In the genomic region with DNA sequence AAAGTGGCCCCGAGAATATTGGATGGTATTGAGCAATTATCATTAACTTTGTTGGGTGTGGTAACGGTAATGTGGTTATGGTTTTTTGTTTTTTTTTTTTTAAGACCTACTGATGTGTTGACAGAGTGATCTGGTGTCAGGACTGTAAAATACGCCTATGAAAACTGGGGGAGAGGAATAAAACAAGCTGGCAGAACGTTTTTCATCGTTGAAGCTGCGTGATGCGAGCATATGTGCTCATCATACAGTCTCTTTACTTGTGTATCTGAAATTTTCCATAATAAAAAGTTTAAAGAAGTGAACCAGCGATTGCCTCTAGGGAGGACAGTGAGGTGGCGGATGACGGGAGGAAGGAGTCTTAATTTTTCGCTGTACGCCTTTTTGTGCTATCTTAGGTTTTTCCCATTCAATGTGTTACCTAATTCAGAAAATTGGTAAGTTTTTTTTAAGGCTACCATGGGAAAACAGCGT, we compare ENCODE assay signal across 8 cellular contexts. TPM values are rescaled to one million over a fixed set of nuclear protein-coding genes. Genes with fewer than 3 reads are reported as not detected.
DNase-seq lines count a peak whose midpoint lies in the region; ATAC-seq and TF ChIP-seq lines count a peak whose summit lies in the region.

No MANE protein-coding gene starts in this region.

- peak overlapping the region; percentile 85 for H3K4me2 ChIP-seq in fibroblast of lung (ENCODE audit: extremely low read depth, insufficient read depth, low read length)

- peaks cover 2% of the 10 kb centered on the region for H4K20me1 ChIP-seq in fibroblast of lung (ENCODE audit: control insufficient read depth, extremely low read depth, insufficient read depth, low read length)

- peaks cover 21% of the 10 kb centered on the region for H3K36me3 Mint-ChIP-seq in activated CD4-positive, alpha-beta T cell treated with anti-CD3 and anti-CD28 coated beads, Interleukin-2, amount 10 ng/mL, durations not matched to agents 24 days and 14 days (ENCODE audit: low read depth)

- peak overlapping the region; percentile 81 for H3K9ac ChIP-seq in fibroblast of lung (ENCODE audit: insufficient read depth, low read length)
- H3K9ac ChIP-seq in rectal smooth muscle tissue (ENCODE audit: low read length), result peak overlapping the region; percentile 45

- peak overlapping the region; percentile 93 for H3K27ac Mint-ChIP-seq in activated CD4-positive, alpha-beta T cell treated with anti-CD3 and anti-CD28 coated beads, Interleukin-2, amount 10 ng/mL, durations not matched to agents 24 days and 14 days

- no peaks in the 10 kb centered on the region for H3K27me3 Mint-ChIP-seq in activated CD4-positive, alpha-beta T cell treated with anti-CD3 and anti-CD28 coated beads, Interleukin-2, amount 10 ng/mL, durations not matched to agents 24 days and 14 days

- H3K4me1 ChIP-seq in fibroblast of lung (ENCODE audit: control insufficient read depth, extremely low read depth, insufficient read depth, low read length) (no peaks in the 10 kb centered on the region), rectal smooth muscle tissue (ENCODE audit: control insufficient read depth, insufficient read depth, low read length) (peaks cover 21% of the 10 kb centered on the region)

- peaks cover 56% of the 10 kb centered on the region for H3K79me2 ChIP-seq in fibroblast of lung (ENCODE audit: control insufficient read depth, insufficient read depth, low read length)

- H3K27ac ChIP-seq in fibroblast of lung (ENCODE audit: insufficient read depth, low read length) (peak overlapping the region; percentile 86), rectal smooth muscle tissue (ENCODE audit: low read depth, low read length) (peak overlapping the region; percentile 89)

- no peak for DNase-seq in activated CD4-positive, alpha-beta T cell treated with anti-CD3 and anti-CD28 coated beads, Interleukin-2, amount 10 ng/mL, durations not matched to agents 24 days and 14 days
- no peak for DNase-seq in activated CD4-positive, alpha-beta T cell treated with anti-CD3 and anti-CD28 coated beads for 4 hours
- peak; percentile 12 for DNase-seq in SK-N-DZ (ENCODE audit: low spot score)
- DNase-seq in fibroblast of lung (ENCODE audit: low read depth in 2 of 2), result no peak
- no peak for DNase-seq in EL

- H3K27me3 ChIP-seq in fibroblast of lung (ENCODE audit: control insufficient read depth, insufficient read depth, low read length), result no peaks in the 10 kb centered on the region
- no peaks in the 10 kb centered on the region for H3K27me3 ChIP-seq in rectal smooth muscle tissue (ENCODE audit: control insufficient read depth, insufficient read depth, low read length)

- H2AFZ ChIP-seq in fibroblast of lung (ENCODE audit: low read length), result peak overlapping the region; percentile 87

- intact Hi-C loops in activated CD4-positive, alpha-beta T cell treated with anti-CD3 and anti-CD28 coated beads, Interleukin-2, amount 10 ng/mL, durations not matched to agents 24 days and 14 days (cut with micrococcal nuclease), result loop anchor here (5.0 to 10.0 kb wide), 3 partner anchors 62 to 235 kb away; a partner anchor contains a TSS

- H3K4me1 Mint-ChIP-seq in activated CD4-positive, alpha-beta T cell treated with anti-CD3 and anti-CD28 coated beads, Interleukin-2, amount 10 ng/mL, durations not matched to agents 24 days and 14 days, result peaks cover 38% of the 10 kb centered on the region

- peak overlapping the region; percentile 75 to 94 (median 91) for H3K4me3 ChIP-seq in fibroblast of lung (replicated peaks in 1 of 4; ENCODE audit: control extremely low read depth in 1 of 4, insufficient read depth in 1 of 4, low read depth in 3 of 4, low read length in 4 of 4)
- peak overlapping the region; percentile 89 for H3K4me3 ChIP-seq in rectal smooth muscle tissue (ENCODE audit: low read length)

- peak overlapping the region; percentile 86 for H3K4me3 Mint-ChIP-seq in activated CD4-positive, alpha-beta T cell treated with anti-CD3 and anti-CD28 coated beads, Interleukin-2, amount 10 ng/mL, durations not matched to agents 24 days and 14 days

- no peak for TF ChIP-seq CTCF in fibroblast of lung (conservative IDR thresholded peaks at IDR 0.05 in 1 of 2, IDR thresholded peaks at IDR 0.05 in 1 of 2; ENCODE audit: low read depth in 1 of 2, low read length in 2 of 2)

- ATAC-seq in GM21737 (IDR thresholded peaks at IDR 0.05; ENCODE audit: unreplicated experiment) (no peak), HG02970 (IDR thresholded peaks at IDR 0.05; ENCODE audit: low FRiP score, unreplicated experiment) (no peak)

- H3K36me3 ChIP-seq in fibroblast of lung (ENCODE audit: control insufficient read depth, insufficient read depth, low read length), result no peaks in the 10 kb centered on the region
- no peaks in the 10 kb centered on the region for H3K36me3 ChIP-seq in rectal smooth muscle tissue (ENCODE audit: control insufficient read depth, insufficient read depth, low read length)

- H3K9me3 Mint-ChIP-seq in activated CD4-positive, alpha-beta T cell treated with anti-CD3 and anti-CD28 coated beads, Interleukin-2, amount 10 ng/mL, durations not matched to agents 24 days and 14 days, result no peaks in the 10 kb centered on the region

- no peaks in the 10 kb centered on the region for H3K9me3 ChIP-seq in fibroblast of lung (ENCODE audit: control insufficient read depth, insufficient read depth, low read depth, low read length)

RNA-seq across cellular contexts. Expression of a gene that starts 0.8 kb away (rescaled TPM):
- total RNA-seq in activated CD4-positive, alpha-beta T cell treated with anti-CD3 and anti-CD28 coated beads, Interleukin-2, amount 10 ng/mL, durations not matched to agents 24 days and 14 days, result 47.2 and 50.6 TPM in 2 replicates
- 23.3 and 26.9 TPM in 2 replicates for polyA plus RNA-seq in SK-N-DZ (2014; cell fraction: cytosol; rRNA removed)
- 20.7 and 21.4 TPM in 2 replicates for polyA plus RNA-seq in SK-N-DZ (2014; cell fraction: nucleus; rRNA removed)
- 45.7 and 50.4 TPM in 2 replicates for total RNA-seq in fibroblast of lung
- 22.0 and 24.6 TPM in 2 replicates for polyA plus RNA-seq in fibroblast of lung
- 22.5 and 23.4 TPM in 2 replicates for polyA plus RNA-seq in fibroblast of lung (2012)
- 9.3 and 14.2 TPM in 2 replicates for polyA minus RNA-seq in fibroblast of lung (ENCODE audit: low replicate concordance)
